Comparison of ENCODE assay signal across 16 cellular contexts in the genomic region with DNA sequence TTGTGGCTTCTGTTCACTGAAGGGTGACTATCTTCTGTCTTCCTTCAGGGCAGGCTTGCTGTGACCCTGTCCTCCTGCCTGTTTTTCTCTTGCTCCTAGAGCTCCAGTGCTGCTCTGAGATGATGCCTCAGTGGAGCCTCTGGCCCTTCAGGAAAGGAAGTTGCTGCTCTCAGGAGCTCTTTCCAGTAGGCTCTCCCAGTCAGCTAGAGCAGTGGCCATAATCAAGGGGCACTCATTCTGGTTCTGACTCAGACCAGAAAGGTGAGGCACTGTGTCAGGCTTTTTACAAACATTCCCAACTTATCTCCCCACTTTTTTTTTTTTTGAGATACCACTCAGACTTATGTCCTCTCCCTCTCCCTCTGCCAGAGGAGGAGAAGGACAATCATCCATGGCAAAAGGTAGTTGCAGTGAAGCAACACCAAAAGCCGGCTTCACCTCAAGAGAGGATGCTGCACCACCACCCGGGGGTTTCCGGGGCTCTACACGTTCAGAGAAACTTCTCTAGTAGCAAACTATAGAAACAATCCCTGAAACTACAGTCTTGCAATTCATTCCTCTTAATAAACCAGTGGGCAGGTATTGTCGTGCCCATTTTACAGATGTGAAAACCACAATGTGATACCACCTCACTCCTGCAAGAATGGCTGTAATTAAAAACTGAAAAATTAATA.
"Had no signal": no experiment of that assay in that cellular context is flagged by ENCODE, and none has a peak within 500 bp of the region (broad histone marks: within the 10 kb centered on the region; RNA-seq: fewer than 3 reads in every experiment).

No MANE protein-coding gene starts in this region.

- DNase-seq: activated CD4-positive, alpha-beta T cell treated with anti-CD3 and anti-CD28 coated beads, Interleukin-2, amount 10 ng/mL, durations not matched to agents 7 days and 5 days; activated CD8-positive, alpha-beta memory T cell treated with anti-CD3 and anti-CD28 coated beads, Interleukin-2, amount 50 U/mL, for 48 hours; activated gamma-delta T cell; activated T-cell treated with anti-CD3 and anti-CD28 coated beads, Interleukin-2, amount 50 U/mL, for 72 hours; dorsolateral prefrontal cortex; endodermal cell; gastrocnemius medialis; heart left ventricle; stimulated activated CD4-positive, alpha-beta T cell treated with anti-CD3 and anti-CD28 coated beads, Interleukin-15, amount 100 ng/mL, for 24 hours; stimulated activated CD4-positive, alpha-beta T cell treated with anti-CD3 and anti-CD28 coated beads, Interleukin-4, amount 100 ng/mL, for 24 hours; stimulated activated naive CD4-positive, alpha-beta T cell; tibial artery; uterus had no signal

- H3K9me3 ChIP-seq: gastrocnemius medialis, heart left ventricle, right atrium auricular region, tibial artery, uterus had no signal

- H3K27ac ChIP-seq: dorsolateral prefrontal cortex, gastrocnemius medialis, heart left ventricle, right atrium auricular region, skin epidermis, tibial artery, uterus had no signal

- H3K4me3 ChIP-seq: dorsolateral prefrontal cortex, gastrocnemius medialis, heart left ventricle, right atrium auricular region, skin epidermis, tibial artery, uterus had no signal

- ATAC-seq: activated naive CD4-positive, alpha-beta T cell treated with anti-CD3 and anti-CD28 coated beads, Interleukin-2, amount 50 U/mL, for 72 hours; activated T-cell treated with anti-CD3 and anti-CD28 coated beads, Interleukin-2, amount 50 U/mL, for 72 hours; gastrocnemius medialis; heart left ventricle had no signal

- H3K36me3 ChIP-seq: gastrocnemius medialis, heart left ventricle, right atrium auricular region, tibial artery, uterus had no signal

- H3K4me1 ChIP-seq: gastrocnemius medialis, right atrium auricular region, tibial artery, uterus had no signal

- H3K27me3 ChIP-seq: dorsolateral prefrontal cortex, gastrocnemius medialis, heart left ventricle, right atrium auricular region, tibial artery, uterus had no signal
